Comparison of ENCODE assay signal across 11 cellular contexts in genomic region chr14:36105401-36105800, GRCh38.
A peak's percentile ranks its signal among the peaks of the same experiment; 100 is the strongest.
DNase-seq lines count a peak whose midpoint lies in the region; TF ChIP-seq lines count a peak whose summit lies in the region.
"Had no signal": no experiment of that assay in that cellular context is flagged by ENCODE, and none has a peak within 500 bp of the region (broad histone marks: within the 10 kb centered on the region; RNA-seq: fewer than 3 reads in every experiment).

No MANE protein-coding gene starts in this region.

- TF ChIP-seq POLR2A in sigmoid colon (IDR thresholded peaks at IDR 0.05) = no peak

- H4K20me1 ChIP-seq in smooth muscle cell (ENCODE audit: low read depth) = no peaks in the 10 kb centered on the region

- DNase-seq in NCI-H1417 (lab: John Stamatoyannopoulos, UW) (peak; percentile 51 to 86 (median 84)), NCI-H1417 treated with DMSO at 0.1 percent for 48 hours (lab: John Stamatoyannopoulos, UW) (no peak), NCI-H187 treated with DMSO at 0.1 percent for 48 hours (lab: John Stamatoyannopoulos, UW) (peak; percentile 85), cerebellar cortex (ENCODE audit: low spot score) (peak; percentile 2), smooth muscle cell (lab: John Stamatoyannopoulos, UW; ENCODE audit: unreplicated experiment) (no peak), sigmoid colon (no peak), T-helper 1 cell (no peak), GM03348 (ENCODE audit: low spot score) (no peak)
- DNase-seq: foreskin melanocyte, psoas muscle, T-helper 2 cell had no signal

- H3K4me1 ChIP-seq in smooth muscle cell (ENCODE audit: low read depth) = no peaks in the 10 kb centered on the region
- no peaks in the 10 kb centered on the region for H3K4me1 ChIP-seq in sigmoid colon
- H3K4me1 ChIP-seq: psoas muscle had no signal

- H3K9ac ChIP-seq in smooth muscle cell (ENCODE audit: low read depth) = no peak overlapping the region

- H3K27ac ChIP-seq in smooth muscle cell (ENCODE audit: low read depth) = no peak overlapping the region
- no peak overlapping the region for H3K27ac ChIP-seq in sigmoid colon
- H3K27ac ChIP-seq: psoas muscle had no signal

- H3K27me3 ChIP-seq in smooth muscle cell (ENCODE audit: low read depth) = peaks cover 19% of the 10 kb centered on the region
- H3K27me3 ChIP-seq in sigmoid colon = no peaks in the 10 kb centered on the region

- no peak overlapping the region for H2AFZ ChIP-seq in smooth muscle cell (ENCODE audit: low read depth)

- H3K9me3 ChIP-seq in smooth muscle cell (replicated peaks; ENCODE audit: low read depth) (no peaks in the 10 kb centered on the region), sigmoid colon (no peaks in the 10 kb centered on the region)
- H3K9me3 ChIP-seq: psoas muscle had no signal

- no peak for TF ChIP-seq EP300 in sigmoid colon (IDR thresholded peaks at IDR 0.05)

- intact Hi-C loops in sigmoid colon (cut with DNase I) = no loop called here

- WGBS in smooth muscle cell (ENCODE audit: low lambda C conversion rate) = 0% methylated on average over 1 of the region's 1 CpG
- WGBS in sigmoid colon, 2 donors = 7 to 22% methylated on average over 1 of the region's 1 CpG

- H3K36me3 ChIP-seq in smooth muscle cell (ENCODE audit: low read depth) (no peaks in the 10 kb centered on the region), sigmoid colon (no peaks in the 10 kb centered on the region)

- no peak overlapping the region for H3K4me3 ChIP-seq in smooth muscle cell
- no peak overlapping the region for H3K4me3 ChIP-seq in sigmoid colon
- H3K4me3 ChIP-seq: psoas muscle had no signal

- no peaks in the 10 kb centered on the region for H3F3A ChIP-seq in smooth muscle cell (ENCODE audit: low read depth)

- H3K4me2 ChIP-seq in smooth muscle cell = no peak overlapping the region

- no peaks in the 10 kb centered on the region for H3K79me2 ChIP-seq in smooth muscle cell (ENCODE audit: low read depth)

- TF ChIP-seq CTCF in smooth muscle cell (IDR thresholded peaks at IDR 0.05; ENCODE audit: borderline replicate concordance, insufficient read depth, poor library complexity, severe bottlenecking) = peak; percentile 14
- no peak for TF ChIP-seq CTCF in sigmoid colon (IDR thresholded peaks at IDR 0.05)

Comparison
In these comparisons a context has a peak if more than half of its experiments do, and no peak if none do; other contexts are left out.
1. DNase-seq: peak in NCI-H1417 (3 of 3), NCI-H187 treated with DMSO at 0.1 percent for 48 hours (single experiment) and cerebellar cortex (single experiment); none in NCI-H1417 treated with DMSO at 0.1 percent for 48 hours (single experiment), smooth muscle cell (single experiment), sigmoid colon (single experiment), T-helper 1 cell (0 of 5) and GM03348 (single experiment).